In genomic region chr4:180706766-180707165, GRCh38 we compare ENCODE assay signal across 1 cellular context.
TF ChIP-seq lines count a peak whose summit lies in the region.

No MANE protein-coding gene starts in this region.

TF ChIP-seq in HEK293, 187 proteins besides CTCF, POLR2A, EP300 and RAD21 (continued from another document):
- TF ChIP-seq KLF1 (tag by site-specific recombination; IDR thresholded peaks at IDR 0.05): no peak
- no peak for TF ChIP-seq ZNF26 (tag by site-specific recombination; IDR thresholded peaks at IDR 0.05)
- no peak for TF ChIP-seq ZFP69B (tag by site-specific recombination; IDR thresholded peaks at IDR 0.05)
- TF ChIP-seq SETDB1 (IDR thresholded peaks at IDR 0.05; ENCODE audit: insufficient read length, low read length): peak; percentile 53
- TF ChIP-seq ZBTB44 (tag by site-specific recombination; IDR thresholded peaks at IDR 0.05): no peak
